11 cellular contexts compared by ENCODE assay signal in the genomic region with DNA sequence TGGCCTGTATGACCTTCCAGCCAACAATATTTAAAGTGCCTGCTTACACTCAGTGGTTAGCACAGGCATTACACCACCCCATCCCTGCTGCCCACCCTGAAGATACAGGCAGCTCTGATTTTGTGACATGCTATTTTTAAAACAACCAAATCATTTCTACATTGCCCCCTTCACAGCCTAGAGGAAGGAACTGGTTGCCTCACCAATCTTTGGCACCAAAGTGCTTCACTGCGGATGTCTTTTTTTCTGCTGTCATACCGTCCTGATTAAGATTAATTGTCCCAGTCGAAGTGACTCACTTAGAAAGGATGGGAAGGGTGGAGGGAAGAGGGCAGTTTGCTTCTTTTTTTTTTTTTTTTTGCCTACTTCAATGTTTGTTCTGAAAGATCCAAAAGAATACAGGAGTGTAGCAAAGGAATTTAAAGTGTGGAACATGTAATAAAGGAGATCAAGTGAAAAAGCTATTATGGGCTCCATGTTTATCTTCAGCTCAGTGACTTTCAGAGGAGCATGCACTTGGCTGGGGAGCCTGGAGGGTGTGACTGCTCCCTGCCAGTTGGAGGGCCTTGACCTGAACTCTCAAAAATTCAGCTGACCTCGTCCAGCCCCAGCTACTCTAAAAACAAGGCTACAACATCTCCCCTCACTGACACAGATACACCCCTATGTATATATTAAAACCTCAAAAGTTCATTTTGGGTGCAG.
DNase-seq lines count a peak whose midpoint lies in the region; ATAC-seq and TF ChIP-seq lines count a peak whose summit lies in the region.
"Had no signal": no experiment of that assay in that cellular context is flagged by ENCODE, and none has a peak within 500 bp of the region (broad histone marks: within the 10 kb centered on the region; RNA-seq: fewer than 3 reads in every experiment).

No MANE protein-coding gene starts in this region.

- in situ Hi-C loops in gastrocnemius medialis (cut with MboI; ENCODE audit: low sequenced_read_pairs in 4 of 4): no loop called here

- intact Hi-C loops in gastrocnemius medialis (cut with DNase I; ENCODE audit: low total_unique reads) (no loop called here), posterior vena cava (cut with DNase I) (loop anchor here in 1 of 2 donors (10.0 kb wide), 1 partner anchor 1036 kb away; no protein-coding TSS in a partner anchor)

- no peaks in the 10 kb centered on the region for H3K4me1 Mint-ChIP-seq in stimulated activated naive CD8-positive, alpha-beta T cell treated with anti-CD3 and anti-CD28 coated beads, Interleukin-15, amount 100 ng/mL, for 72 hours
- H3K4me1 Mint-ChIP-seq: central memory CD8-positive, alpha-beta T cell; T-helper 17 cell had no signal

- H3K27me3 ChIP-seq in foreskin keratinocyte (no peaks in the 10 kb centered on the region), gastrocnemius medialis (no peaks in the 10 kb centered on the region)

- CTCF ChIA-PET in RWPE1 (lab: Yijun Ruan, JAX): interaction anchor here (1.3 kb wide), 1 partner anchor 9 kb away, joined by 4 read pairs; no protein-coding TSS in a partner anchor

- peak overlapping the region; percentile 63 for H3K27ac ChIP-seq in RWPE1
- H3K27ac ChIP-seq in foreskin keratinocyte: no peak overlapping the region
- H3K27ac ChIP-seq in gastrocnemius medialis: peak overlapping the region in 3 of 4 donors; percentile 49 to 58 (median 55)

- no peaks in the 10 kb centered on the region for H3K9me3 Mint-ChIP-seq in stimulated activated naive CD8-positive, alpha-beta T cell treated with anti-CD3 and anti-CD28 coated beads, Interleukin-15, amount 100 ng/mL, for 72 hours
- H3K9me3 Mint-ChIP-seq: central memory CD8-positive, alpha-beta T cell had no signal

- H3K27ac Mint-ChIP-seq in stimulated activated naive CD8-positive, alpha-beta T cell treated with anti-CD3 and anti-CD28 coated beads, Interleukin-15, amount 100 ng/mL, for 72 hours: no peak overlapping the region
- H3K27ac Mint-ChIP-seq: progenitor cell of endocrine pancreas, T-helper 17 cell had no signal

- POLR2A ChIA-PET in RWPE1 (lab: Yijun Ruan, JAX; ENCODE audit: low non-redundant PET): no interaction called here

- TF ChIP-seq CTCF in RWPE1 (conservative IDR thresholded peaks at IDR 0.05; ENCODE audit: low read depth): no peak
- TF ChIP-seq CTCF in foreskin keratinocyte (conservative IDR thresholded peaks at IDR 0.05): no peak
- no peak for TF ChIP-seq CTCF in gastrocnemius medialis (IDR thresholded peaks at IDR 0.05 in 4 of 5, conservative IDR thresholded peaks at IDR 0.05 in 1 of 5)

- no peak overlapping the region for H3K4me3 Mint-ChIP-seq in stimulated activated naive CD8-positive, alpha-beta T cell treated with anti-CD3 and anti-CD28 coated beads, Interleukin-15, amount 100 ng/mL, for 72 hours
- H3K4me3 Mint-ChIP-seq: central memory CD8-positive, alpha-beta T cell; T-helper 17 cell had no signal

- H3K4me3 ChIP-seq in gastrocnemius medialis: no peak overlapping the region

- H3K4me1 ChIP-seq in foreskin keratinocyte (peaks cover 4% of the 10 kb centered on the region), gastrocnemius medialis (peaks cover 21 to 27% of the 10 kb centered on the region in 2 donors)

- no peak for TF ChIP-seq POLR2A in gastrocnemius medialis (IDR thresholded peaks at IDR 0.05)

- H3K27me3 Mint-ChIP-seq in stimulated activated naive CD8-positive, alpha-beta T cell treated with anti-CD3 and anti-CD28 coated beads, Interleukin-15, amount 100 ng/mL, for 72 hours: no peaks in the 10 kb centered on the region
- H3K27me3 Mint-ChIP-seq: central memory CD8-positive, alpha-beta T cell; T-helper 17 cell had no signal

- DNase-seq in GM03348 (ENCODE audit: low spot score): peak; percentile 88
- DNase-seq in RWPE1 (ENCODE audit: low spot score): peak; percentile 83
- DNase-seq in foreskin keratinocyte: peak; percentile 29 to 64
- DNase-seq in gastrocnemius medialis: peak; percentile 7 to 36
- DNase-seq in stimulated activated naive CD8-positive, alpha-beta T cell treated with anti-CD3 and anti-CD28 coated beads, Interleukin-15, amount 100 ng/mL, for 72 hours: no peak
- DNase-seq in posterior vena cava (ENCODE audit: low spot score): no peak
- DNase-seq: T-helper 17 cell had no signal

- ATAC-seq in foreskin keratinocyte: peak; percentile 67
- peak; percentile 86 to 92 for ATAC-seq in gastrocnemius medialis
- ATAC-seq in stimulated activated naive CD8-positive, alpha-beta T cell treated with anti-CD3 and anti-CD28 coated beads, Interleukin-15, amount 100 ng/mL, for 72 hours: no peak
- ATAC-seq in GM21390 (IDR thresholded peaks at IDR 0.05; ENCODE audit: unreplicated experiment): no peak
- ATAC-seq in HG03175 (IDR thresholded peaks at IDR 0.05; ENCODE audit: unreplicated experiment): no peak
- ATAC-seq: T-helper 17 cell had no signal

- H3K9me3 ChIP-seq in gastrocnemius medialis: no peaks in the 10 kb centered on the region

- H3K36me3 ChIP-seq in gastrocnemius medialis: no peaks in the 10 kb centered on the region

Comparison
In these comparisons a context has a peak if more than half of its experiments do, and no peak if none do; other contexts are left out.
1. DNase-seq: peak in GM03348 (single experiment), RWPE1 (single experiment), foreskin keratinocyte (2 of 2) and gastrocnemius medialis (2 of 2); none in stimulated activated naive CD8-positive, alpha-beta T cell treated with anti-CD3 and anti-CD28 coated beads, Interleukin-15, amount 100 ng/mL, for 72 hours (0 of 2) and posterior vena cava (single experiment).
2. ATAC-seq: peak in foreskin keratinocyte (single experiment) and gastrocnemius medialis (2 of 2); none in stimulated activated naive CD8-positive, alpha-beta T cell treated with anti-CD3 and anti-CD28 coated beads, Interleukin-15, amount 100 ng/mL, for 72 hours (single experiment), GM21390 (single experiment) and HG03175 (single experiment).